1 cellular context compared by ENCODE assay signal in genomic region chr19:48907671-48908070, GRCh38.
TF ChIP-seq lines count a peak whose summit lies in the region.

No MANE protein-coding gene starts in this region.

TF ChIP-seq in HepG2, 621 proteins besides CTCF, POLR2A, EP300 and RAD21 (continues in another document):
- TF ChIP-seq NRL (CRISPR knock-in tag; IDR thresholded peaks at IDR 0.05; ENCODE audit: borderline replicate concordance) (peak; percentile 98), HMGXB3 (CRISPR knock-in tag; IDR thresholded peaks at IDR 0.05; ENCODE audit: borderline replicate concordance) (no peak), DPF2 (CRISPR knock-in tag; IDR thresholded peaks at IDR 0.05; ENCODE audit: borderline replicate concordance, low read depth) (peak; percentile 72), MED1 (CRISPR knock-in tag; IDR thresholded peaks at IDR 0.05) (peak; percentile 69; the same call in 1 of the 2 replicates), ZMYM4 (CRISPR knock-in tag; IDR thresholded peaks at IDR 0.05) (peak; percentile 51), AHR (CRISPR knock-in tag; IDR thresholded peaks at IDR 0.05) (0 out of 2 replicates have a peak, but pooled peaks have one; percentile 42), ZBTB42 (CRISPR knock-in tag; IDR thresholded peaks at IDR 0.05) (0 out of 2 replicates have a peak, but pooled peaks have one; percentile 40), NFRKB (IDR thresholded peaks at IDR 0.05) (no peak), PPARG (CRISPR knock-in tag; conservative IDR thresholded peaks at IDR 0.05) (peak; percentile 83), ZNF24 (IDR thresholded peaks at IDR 0.05) (no peak), ZNF768 (CRISPR knock-in tag; IDR thresholded peaks at IDR 0.05) (no peak), DNMT1 (CRISPR knock-in tag; IDR thresholded peaks at IDR 0.05) (no peak), ZBTB43 (CRISPR knock-in tag; conservative IDR thresholded peaks at IDR 0.05) (no peak), ZNF296 (CRISPR knock-in tag; conservative IDR thresholded peaks at IDR 0.05) (no peak), ESRRA (CRISPR knock-in tag; IDR thresholded peaks at IDR 0.05; ENCODE audit: low read depth) (peak; percentile 95), ELF3 (CRISPR knock-in tag; IDR thresholded peaks at IDR 0.05) (peak; percentile 50; the same call in 1 of the 2 replicates), DDIT3 (CRISPR knock-in tag; IDR thresholded peaks at IDR 0.05) (no peak), MAFK (conservative IDR thresholded peaks at IDR 0.05 in 1 of 2, IDR thresholded peaks at IDR 0.05 in 1 of 2; ENCODE audit: low read length in 2 of 2) (peak; percentile 98 to 99), SOX13 (IDR thresholded peaks at IDR 0.05) (peak; percentile 56), SOX13 (CRISPR knock-in tag; conservative IDR thresholded peaks at IDR 0.05 in 1 of 2, IDR thresholded peaks at IDR 0.05 in 1 of 2) (peak in 1 of 2 experiments; percentile 78; a peak in 2 of 4 replicates), ZNF326 (CRISPR knock-in tag; IDR thresholded peaks at IDR 0.05; ENCODE audit: borderline replicate concordance) (no peak), NFE2 (CRISPR knock-in tag; IDR thresholded peaks at IDR 0.05) (no peak), ZNF644 (CRISPR knock-in tag; IDR thresholded peaks at IDR 0.05; ENCODE audit: low read depth) (no peak), XBP1 (CRISPR knock-in tag; IDR thresholded peaks at IDR 0.05) (no peak), ELF4 (CRISPR knock-in tag; IDR thresholded peaks at IDR 0.05; ENCODE audit: borderline replicate concordance) (no peak), ZNF619 (CRISPR knock-in tag; IDR thresholded peaks at IDR 0.05) (0 out of 2 replicates have a peak, but pooled peaks have one; percentile 36), LCORL (IDR thresholded peaks at IDR 0.05) (peak; percentile 33; the same call in 1 of the 2 replicates), LCORL (CRISPR knock-in tag; IDR thresholded peaks at IDR 0.05) (peak; percentile 98), FOXA3 (CRISPR knock-in tag; IDR thresholded peaks at IDR 0.05) (peak; percentile 52; the same call in 1 of the 2 replicates), CEBPG (CRISPR knock-in tag; IDR thresholded peaks at IDR 0.05) (peak; percentile 93), KLF6 (CRISPR knock-in tag; IDR thresholded peaks at IDR 0.05) (no peak)
- TF ChIP-seq, protein P1, sequence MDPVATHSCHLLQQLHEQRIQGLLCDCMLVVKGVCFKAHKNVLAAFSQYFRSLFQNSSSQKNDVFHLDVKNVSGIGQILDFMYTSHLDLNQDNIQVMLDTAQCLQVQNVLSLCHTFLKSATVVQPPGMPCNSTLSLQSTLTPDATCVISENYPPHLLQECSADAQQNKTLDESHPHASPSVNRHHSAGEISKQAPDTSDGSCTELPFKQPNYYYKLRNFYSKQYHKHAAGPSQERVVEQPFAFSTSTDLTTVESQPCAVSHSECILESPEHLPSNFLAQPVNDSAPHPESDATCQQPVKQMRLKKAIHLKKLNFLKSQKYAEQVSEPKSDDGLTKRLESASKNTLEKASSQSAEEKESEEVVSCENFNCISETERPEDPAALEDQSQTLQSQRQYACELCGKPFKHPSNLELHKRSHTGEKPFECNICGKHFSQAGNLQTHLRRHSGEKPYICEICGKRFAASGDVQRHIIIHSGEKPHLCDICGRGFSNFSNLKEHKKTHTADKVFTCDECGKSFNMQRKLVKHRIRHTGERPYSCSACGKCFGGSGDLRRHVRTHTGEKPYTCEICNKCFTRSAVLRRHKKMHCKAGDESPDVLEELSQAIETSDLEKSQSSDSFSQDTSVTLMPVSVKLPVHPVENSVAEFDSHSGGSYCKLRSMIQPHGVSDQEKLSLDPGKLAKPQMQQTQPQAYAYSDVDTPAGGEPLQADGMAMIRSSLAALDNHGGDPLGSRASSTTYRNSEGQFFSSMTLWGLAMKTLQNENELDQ (CRISPR knock-in tag; IDR thresholded peaks at IDR 0.05; ENCODE audit: borderline replicate concordance): no peak
- TF ChIP-seq, protein P2, sequence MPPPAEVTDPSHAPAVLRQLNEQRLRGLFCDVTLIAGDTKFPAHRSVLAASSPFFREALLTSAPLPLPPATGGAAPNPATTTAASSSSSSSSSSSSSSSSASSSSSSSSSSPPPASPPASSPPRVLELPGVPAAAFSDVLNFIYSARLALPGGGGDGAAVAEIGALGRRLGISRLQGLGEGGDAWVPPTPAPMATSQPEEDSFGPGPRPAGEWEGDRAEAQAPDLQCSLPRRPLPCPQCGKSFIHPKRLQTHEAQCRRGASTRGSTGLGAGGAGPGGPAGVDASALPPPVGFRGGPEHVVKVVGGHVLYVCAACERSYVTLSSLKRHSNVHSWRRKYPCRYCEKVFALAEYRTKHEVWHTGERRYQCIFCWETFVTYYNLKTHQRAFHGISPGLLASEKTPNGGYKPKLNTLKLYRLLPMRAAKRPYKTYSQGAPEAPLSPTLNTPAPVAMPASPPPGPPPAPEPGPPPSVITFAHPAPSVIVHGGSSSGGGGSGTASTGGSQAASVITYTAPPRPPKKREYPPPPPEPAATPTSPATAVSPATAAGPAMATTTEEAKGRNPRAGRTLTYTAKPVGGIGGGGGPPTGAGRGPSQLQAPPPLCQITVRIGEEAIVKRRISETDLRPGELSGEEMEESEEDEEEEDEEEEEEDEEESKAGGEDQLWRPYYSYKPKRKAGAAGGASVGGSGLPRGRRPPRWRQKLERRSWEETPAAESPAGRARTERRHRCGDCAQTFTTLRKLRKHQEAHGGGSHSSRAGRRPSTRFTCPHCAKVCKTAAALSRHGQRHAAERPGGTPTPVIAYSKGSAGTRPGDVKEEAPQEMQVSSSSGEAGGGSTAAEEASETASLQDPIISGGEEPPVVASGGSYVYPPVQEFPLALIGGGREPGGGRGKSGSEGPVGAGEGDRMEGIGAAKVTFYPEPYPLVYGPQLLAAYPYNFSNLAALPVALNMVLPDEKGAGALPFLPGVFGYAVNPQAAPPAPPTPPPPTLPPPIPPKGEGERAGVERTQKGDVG (CRISPR knock-in tag; IDR thresholded peaks at IDR 0.05; ENCODE audit: borderline replicate concordance): 0 out of 2 replicates have a peak, but pooled peaks have one; percentile 47
- TF ChIP-seq, protein P3, sequence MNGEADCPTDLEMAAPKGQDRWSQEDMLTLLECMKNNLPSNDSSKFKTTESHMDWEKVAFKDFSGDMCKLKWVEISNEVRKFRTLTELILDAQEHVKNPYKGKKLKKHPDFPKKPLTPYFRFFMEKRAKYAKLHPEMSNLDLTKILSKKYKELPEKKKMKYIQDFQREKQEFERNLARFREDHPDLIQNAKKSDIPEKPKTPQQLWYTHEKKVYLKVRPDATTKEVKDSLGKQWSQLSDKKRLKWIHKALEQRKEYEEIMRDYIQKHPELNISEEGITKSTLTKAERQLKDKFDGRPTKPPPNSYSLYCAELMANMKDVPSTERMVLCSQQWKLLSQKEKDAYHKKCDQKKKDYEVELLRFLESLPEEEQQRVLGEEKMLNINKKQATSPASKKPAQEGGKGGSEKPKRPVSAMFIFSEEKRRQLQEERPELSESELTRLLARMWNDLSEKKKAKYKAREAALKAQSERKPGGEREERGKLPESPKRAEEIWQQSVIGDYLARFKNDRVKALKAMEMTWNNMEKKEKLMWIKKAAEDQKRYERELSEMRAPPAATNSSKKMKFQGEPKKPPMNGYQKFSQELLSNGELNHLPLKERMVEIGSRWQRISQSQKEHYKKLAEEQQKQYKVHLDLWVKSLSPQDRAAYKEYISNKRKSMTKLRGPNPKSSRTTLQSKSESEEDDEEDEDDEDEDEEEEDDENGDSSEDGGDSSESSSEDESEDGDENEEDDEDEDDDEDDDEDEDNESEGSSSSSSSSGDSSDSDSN (CRISPR knock-in tag; IDR thresholded peaks at IDR 0.05): peak; percentile 46
- TF ChIP-seq, protein P4, sequence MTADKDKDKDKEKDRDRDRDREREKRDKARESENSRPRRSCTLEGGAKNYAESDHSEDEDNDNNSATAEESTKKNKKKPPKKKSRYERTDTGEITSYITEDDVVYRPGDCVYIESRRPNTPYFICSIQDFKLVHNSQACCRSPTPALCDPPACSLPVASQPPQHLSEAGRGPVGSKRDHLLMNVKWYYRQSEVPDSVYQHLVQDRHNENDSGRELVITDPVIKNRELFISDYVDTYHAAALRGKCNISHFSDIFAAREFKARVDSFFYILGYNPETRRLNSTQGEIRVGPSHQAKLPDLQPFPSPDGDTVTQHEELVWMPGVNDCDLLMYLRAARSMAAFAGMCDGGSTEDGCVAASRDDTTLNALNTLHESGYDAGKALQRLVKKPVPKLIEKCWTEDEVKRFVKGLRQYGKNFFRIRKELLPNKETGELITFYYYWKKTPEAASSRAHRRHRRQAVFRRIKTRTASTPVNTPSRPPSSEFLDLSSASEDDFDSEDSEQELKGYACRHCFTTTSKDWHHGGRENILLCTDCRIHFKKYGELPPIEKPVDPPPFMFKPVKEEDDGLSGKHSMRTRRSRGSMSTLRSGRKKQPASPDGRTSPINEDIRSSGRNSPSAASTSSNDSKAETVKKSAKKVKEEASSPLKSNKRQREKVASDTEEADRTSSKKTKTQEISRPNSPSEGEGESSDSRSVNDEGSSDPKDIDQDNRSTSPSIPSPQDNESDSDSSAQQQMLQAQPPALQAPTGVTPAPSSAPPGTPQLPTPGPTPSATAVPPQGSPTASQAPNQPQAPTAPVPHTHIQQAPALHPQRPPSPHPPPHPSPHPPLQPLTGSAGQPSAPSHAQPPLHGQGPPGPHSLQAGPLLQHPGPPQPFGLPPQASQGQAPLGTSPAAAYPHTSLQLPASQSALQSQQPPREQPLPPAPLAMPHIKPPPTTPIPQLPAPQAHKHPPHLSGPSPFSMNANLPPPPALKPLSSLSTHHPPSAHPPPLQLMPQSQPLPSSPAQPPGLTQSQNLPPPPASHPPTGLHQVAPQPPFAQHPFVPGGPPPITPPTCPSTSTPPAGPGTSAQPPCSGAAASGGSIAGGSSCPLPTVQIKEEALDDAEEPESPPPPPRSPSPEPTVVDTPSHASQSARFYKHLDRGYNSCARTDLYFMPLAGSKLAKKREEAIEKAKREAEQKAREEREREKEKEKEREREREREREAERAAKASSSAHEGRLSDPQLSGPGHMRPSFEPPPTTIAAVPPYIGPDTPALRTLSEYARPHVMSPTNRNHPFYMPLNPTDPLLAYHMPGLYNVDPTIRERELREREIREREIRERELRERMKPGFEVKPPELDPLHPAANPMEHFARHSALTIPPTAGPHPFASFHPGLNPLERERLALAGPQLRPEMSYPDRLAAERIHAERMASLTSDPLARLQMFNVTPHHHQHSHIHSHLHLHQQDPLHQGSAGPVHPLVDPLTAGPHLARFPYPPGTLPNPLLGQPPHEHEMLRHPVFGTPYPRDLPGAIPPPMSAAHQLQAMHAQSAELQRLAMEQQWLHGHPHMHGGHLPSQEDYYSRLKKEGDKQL (CRISPR knock-in tag; IDR thresholded peaks at IDR 0.05; ENCODE audit: low read depth): peak; percentile 56; the same call in 1 of the 2 replicates
